15 cellular contexts compared by ENCODE assay signal in genomic region chr9:107557236-107557990, GRCh38.
A peak's percentile ranks its signal among the peaks of the same experiment; 100 is the strongest.
DNase-seq lines count a peak whose midpoint lies in the region; ATAC-seq, FAIRE-seq and TF ChIP-seq lines count a peak whose summit lies in the region.
"Had no signal": no experiment of that assay in that cellular context is flagged by ENCODE, and none has a peak within 500 bp of the region (broad histone marks: within the 10 kb centered on the region; RNA-seq: fewer than 3 reads in every experiment).

No MANE protein-coding gene starts in this region.

- ATAC-seq in left colon: peak; percentile 75

- TF ChIP-seq CTCF in choroid plexus epithelial cell (conservative IDR thresholded peaks at IDR 0.05; ENCODE audit: low read depth, low read length) (no peak), OCI-LY7 (conservative IDR thresholded peaks at IDR 0.05; ENCODE audit: low read length) (no peak)

- no peaks in the 10 kb centered on the region for H3K9me3 ChIP-seq in OCI-LY7 (ENCODE audit: low read length)

- no peaks in the 10 kb centered on the region for H3K9me2 ChIP-seq in OCI-LY7 (ENCODE audit: insufficient read depth, low read length)

- no peaks in the 10 kb centered on the region for H3K36me3 ChIP-seq in OCI-LY7 (ENCODE audit: insufficient read depth, low read length)
- H3K36me3 ChIP-seq: WERI-Rb-1 had no signal

- H2AFZ ChIP-seq in OCI-LY7 (ENCODE audit: low read length): no peak overlapping the region
- H2AFZ ChIP-seq: GM23248 had no signal

- H3K27ac Mint-ChIP-seq in activated T-helper 2 cell treated with anti-CD3 and anti-CD28 coated beads, Interferon-gamma antibody, Interleukin-2, Interleukin-4, amounts not matched to agents 10 μg/mL and 5 μg/mL and 100 μg/mL, durations not matched to agents 14 hours and 24 hours and 36 hours: no peak overlapping the region
- H3K27ac Mint-ChIP-seq: activated naive CD8-positive, alpha-beta T cell treated with anti-CD3 and anti-CD28 coated beads, Interleukin-2, amount 10 ng/mL, durations not matched to agents 7 days and 5 days; T-helper 1 cell treated with Interleukin-12 subunit alpha and Interleukin-12 subunit beta and Interleukin-4 antibody, amounts not matched to agents 30 μg/mL and 1 μg/mL, for 36 hours had no signal

- POLR2A ChIA-PET in OCI-LY7 (lab: Charles Lee): no interaction called here

- H3K27ac ChIP-seq in OCI-LY7 (ENCODE audit: low read depth, low read length, poor library complexity, severe bottlenecking): no peak overlapping the region
- H3K27ac ChIP-seq: GM23248, WERI-Rb-1 had no signal

- no TSS peak for BruUV-seq in OCI-LY7 (replicated peaks; lab: Mats Ljungman, UMichigan)

- no peak overlapping the region for H3K4me3 Mint-ChIP-seq in activated T-helper 2 cell treated with anti-CD3 and anti-CD28 coated beads, Interferon-gamma antibody, Interleukin-2, Interleukin-4, amounts not matched to agents 10 μg/mL and 5 μg/mL and 100 μg/mL, durations not matched to agents 14 hours and 24 hours and 36 hours (ENCODE audit: low read depth)
- H3K4me3 Mint-ChIP-seq: activated naive CD8-positive, alpha-beta T cell treated with anti-CD3 and anti-CD28 coated beads, Interleukin-2, amount 10 ng/mL, durations not matched to agents 7 days and 5 days; T-helper 1 cell treated with Interleukin-12 subunit alpha and Interleukin-12 subunit beta and Interleukin-4 antibody, amounts not matched to agents 30 μg/mL and 1 μg/mL, for 36 hours had no signal

- H4K20me1 ChIP-seq in OCI-LY7 (ENCODE audit: insufficient read depth, low read length): no peaks in the 10 kb centered on the region

- H3K4me2 ChIP-seq in OCI-LY7 (ENCODE audit: low read length): no peak overlapping the region

- no peaks in the 10 kb centered on the region for H3K36me3 Mint-ChIP-seq in activated T-helper 2 cell treated with anti-CD3 and anti-CD28 coated beads, Interferon-gamma antibody, Interleukin-2, Interleukin-4, amounts not matched to agents 10 μg/mL and 5 μg/mL and 100 μg/mL, durations not matched to agents 14 hours and 24 hours and 36 hours (ENCODE audit: low read depth)
- H3K36me3 Mint-ChIP-seq: activated naive CD8-positive, alpha-beta T cell treated with anti-CD3 and anti-CD28 coated beads, Interleukin-2, amount 10 ng/mL, durations not matched to agents 7 days and 5 days had no signal

- DNase-seq in NCI-H226 (peak; percentile 96), choroid plexus epithelial cell (ENCODE audit: low read depth) (peak; percentile 27), left colon (no peak), urothelium cell line (ENCODE audit: low spot score) (peak; percentile 61), putamen (ENCODE audit: low spot score) (no peak), OCI-LY7 (ENCODE audit: low spot score) (no peak)
- no peak for DNase-seq in activated T-helper 2 cell treated with anti-CD3 and anti-CD28 coated beads, Interferon-gamma antibody, Interleukin-2, Interleukin-4, amounts not matched to agents 10 μg/mL and 5 μg/mL and 100 μg/mL, durations not matched to agents 14 hours and 24 hours and 36 hours (ENCODE audit: low spot score)
- DNase-seq: activated naive CD8-positive, alpha-beta T cell treated with anti-CD3 and anti-CD28 coated beads, Interleukin-2, amount 10 ng/mL, durations not matched to agents 7 days and 5 days; GM23248; NCI-H1436; NCI-H2171; Right ventricle myocardium superior; stimulated activated CD4-positive, alpha-beta T cell treated with anti-CD3 and anti-CD28 coated beads, Interleukin-2, amount 100 ng/mL, for 48 hours; WERI-Rb-1 had no signal

- FAIRE-seq in urothelium cell line (lab: Jason Lieb, UNC): no peak

- H3K4me3 ChIP-seq in choroid plexus epithelial cell (ENCODE audit: low read depth, low read length): no peak overlapping the region
- no peak overlapping the region for H3K4me3 ChIP-seq in OCI-LY7 (ENCODE audit: low read depth, low read length, poor library complexity, severe bottlenecking)
- H3K4me3 ChIP-seq: GM23248 had no signal

- intact Hi-C loops in left colon (cut with DNase I, micrococcal nuclease) (no loop called here), OCI-LY7 (cut with micrococcal nuclease; ENCODE audit: unreplicated experiment) (no loop called here)
- intact Hi-C loops in activated T-helper 2 cell treated with anti-CD3 and anti-CD28 coated beads, Interferon-gamma antibody, Interleukin-2, Interleukin-4, amounts not matched to agents 10 μg/mL and 5 μg/mL and 100 μg/mL, durations not matched to agents 14 hours and 24 hours and 36 hours (cut with micrococcal nuclease): no loop called here

- CTCF ChIA-PET in OCI-LY7 (lab: Charles Lee; ENCODE audit: unreplicated experiment): no interaction called here

- H3K27me3 Mint-ChIP-seq in activated T-helper 2 cell treated with anti-CD3 and anti-CD28 coated beads, Interferon-gamma antibody, Interleukin-2, Interleukin-4, amounts not matched to agents 10 μg/mL and 5 μg/mL and 100 μg/mL, durations not matched to agents 14 hours and 24 hours and 36 hours (ENCODE audit: low read depth): no peaks in the 10 kb centered on the region

- no peaks in the 10 kb centered on the region for H3K4me1 ChIP-seq in OCI-LY7 (ENCODE audit: insufficient read depth, low read length, poor library complexity, severe bottlenecking)

- H3K9me3 Mint-ChIP-seq in activated T-helper 2 cell treated with anti-CD3 and anti-CD28 coated beads, Interferon-gamma antibody, Interleukin-2, Interleukin-4, amounts not matched to agents 10 μg/mL and 5 μg/mL and 100 μg/mL, durations not matched to agents 14 hours and 24 hours and 36 hours: no peaks in the 10 kb centered on the region
- H3K9me3 Mint-ChIP-seq: activated naive CD8-positive, alpha-beta T cell treated with anti-CD3 and anti-CD28 coated beads, Interleukin-2, amount 10 ng/mL, durations not matched to agents 7 days and 5 days; T-helper 1 cell treated with Interleukin-12 subunit alpha and Interleukin-12 subunit beta and Interleukin-4 antibody, amounts not matched to agents 30 μg/mL and 1 μg/mL, for 36 hours had no signal

- H3K4me1 Mint-ChIP-seq in activated T-helper 2 cell treated with anti-CD3 and anti-CD28 coated beads, Interferon-gamma antibody, Interleukin-2, Interleukin-4, amounts not matched to agents 10 μg/mL and 5 μg/mL and 100 μg/mL, durations not matched to agents 14 hours and 24 hours and 36 hours (ENCODE audit: low read depth): no peaks in the 10 kb centered on the region
- H3K4me1 Mint-ChIP-seq: activated naive CD8-positive, alpha-beta T cell treated with anti-CD3 and anti-CD28 coated beads, Interleukin-2, amount 10 ng/mL, durations not matched to agents 7 days and 5 days had no signal

- H3K79me2 ChIP-seq in OCI-LY7 (ENCODE audit: insufficient read depth, low read depth, low read length): no peaks in the 10 kb centered on the region

Comparison
In these comparisons a context has a peak if more than half of its experiments do, and no peak if none do; other contexts are left out.
1. DNase-seq: peak in NCI-H226 (single experiment), choroid plexus epithelial cell (single experiment) and urothelium cell line (single experiment); none in left colon (0 of 2), putamen (single experiment), activated T-helper 2 cell treated with anti-CD3 and anti-CD28 coated beads, Interferon-gamma antibody, Interleukin-2, Interleukin-4, amounts not matched to agents 10 μg/mL and 5 μg/mL and 100 μg/mL, durations not matched to agents 14 hours and 24 hours and 36 hours (single experiment) and OCI-LY7 (single experiment).